In genomic region chr15:40046721-40047412, GRCh38 we compare ENCODE assay signal across 8 cellular contexts. TPM values are rescaled to one million over a fixed set of nuclear protein-coding genes. Genes with fewer than 3 reads are reported as not detected.
A peak's percentile ranks its signal among the peaks of the same experiment; 100 is the strongest.
DNase-seq lines count a peak whose midpoint lies in the region; TF ChIP-seq lines count a peak whose summit lies in the region.

No MANE protein-coding gene starts in this region.

- H3K27ac Mint-ChIP-seq in activated naive CD4-positive, alpha-beta T cell treated with anti-CD3 and anti-CD28 coated beads, Interleukin-2, amount 50 U/mL, for 24 hours, result peak overlapping the region; percentile 73

- TF ChIP-seq POLR2A in transverse colon (IDR thresholded peaks at IDR 0.05) (no peak), prostate gland (IDR thresholded peaks at IDR 0.05) (no peak)

- in situ Hi-C loops in transverse colon (cut with MboI; ENCODE audit: low pct_ligation_motif_present in 1 of 4, low pct_unique_long_range_greater_than_20kb in 1 of 4, low sequenced_read_pairs in 3 of 4), result loop anchor here (10.0 to 25.0 kb wide), 4 partner anchors 58 to 228 kb away; partner anchors contain the start of gene BMF (in 1 of the 4)

- H3K4me1 ChIP-seq in transverse colon, result peaks cover 35 to 61% (median 54%) of the 10 kb centered on the region in 4 donors
- peaks cover 6% of the 10 kb centered on the region for H3K4me1 ChIP-seq in prostate gland (replicated peaks)

- no peak for TF ChIP-seq EP300 in transverse colon (IDR thresholded peaks at IDR 0.05; ENCODE audit: low read depth)

- no peak for DNase-seq in activated naive CD4-positive, alpha-beta T cell (lab: John Stamatoyannopoulos, UW)
- peak; percentile 63 for DNase-seq in activated T-cell treated with anti-CD3 and anti-CD28 coated beads, Interleukin-2, amount 50 U/mL, for 48 hours
- peak; percentile 82 for DNase-seq in kidney epithelial cell (ENCODE audit: low read depth)
- DNase-seq in transverse colon, result no peak
- DNase-seq in prostate gland (ENCODE audit: low spot score), result no peak
- DNase-seq in stimulated activated CD4-positive, alpha-beta T cell treated with anti-CD3 and anti-CD28 coated beads, Interleukin-2, amount 100 ng/mL, for 24 hours, result no peak
- DNase-seq in GM10266 (ENCODE audit: extremely low spot score), result no peak

- H3K27me3 ChIP-seq in kidney epithelial cell (ENCODE audit: control insufficient read depth, insufficient read depth, low read length), result no peaks in the 10 kb centered on the region
- no peaks in the 10 kb centered on the region for H3K27me3 ChIP-seq in transverse colon
- no peaks in the 10 kb centered on the region for H3K27me3 ChIP-seq in prostate gland (replicated peaks; ENCODE audit: insufficient read depth)

- H3K4me3 Mint-ChIP-seq in activated naive CD4-positive, alpha-beta T cell treated with anti-CD3 and anti-CD28 coated beads, Interleukin-2, amount 50 U/mL, for 24 hours, result peak overlapping the region; percentile 52

- H3K4me3 ChIP-seq in kidney epithelial cell (ENCODE audit: low read depth, low read length) (no peak overlapping the region), transverse colon (no peak overlapping the region), prostate gland (no peak overlapping the region)

- intact Hi-C loops in transverse colon (cut with DNase I; ENCODE audit: low total_unique reads), result loop anchor here (5.0 kb wide), 1 partner anchor 60 kb away; the partner anchor contains the start of gene BMF
- intact Hi-C loops in prostate gland (cut with DNase I), result loop anchor here (5.0 to 10.0 kb wide), 3 partner anchors 60 to 378 kb away; partner anchors contain the start of gene BMF

- no peaks in the 10 kb centered on the region for H3K9me3 Mint-ChIP-seq in activated naive CD4-positive, alpha-beta T cell treated with anti-CD3 and anti-CD28 coated beads, Interleukin-2, amount 50 U/mL, for 24 hours

- 74 to 80% methylated on average over 2 to 5 of the region's 5 CpGs for WGBS in transverse colon (ENCODE audit: low coverage in 1 of 2), 2 donors
- 76% methylated on average over 5 of the region's 5 CpGs for WGBS in prostate gland

- peak overlapping the region; percentile 70 to 75 (median 72) for H3K27ac ChIP-seq in transverse colon
- no peak overlapping the region for H3K27ac ChIP-seq in prostate gland

- H3K9me3 ChIP-seq in transverse colon (no peaks in the 10 kb centered on the region), prostate gland (no peaks in the 10 kb centered on the region)

- no peaks in the 10 kb centered on the region for H3K36me3 ChIP-seq in kidney epithelial cell (ENCODE audit: control insufficient read depth, insufficient read depth, low read length)
- no peaks in the 10 kb centered on the region for H3K36me3 ChIP-seq in transverse colon
- H3K36me3 ChIP-seq in prostate gland, result no peaks in the 10 kb centered on the region

- TF ChIP-seq CTCF in kidney epithelial cell (IDR thresholded peaks at IDR 0.05; ENCODE audit: insufficient read depth, low read length, poor library complexity, severe bottlenecking) (no peak), transverse colon (IDR thresholded peaks at IDR 0.05) (no peak), prostate gland (IDR thresholded peaks at IDR 0.05) (no peak), GM10266 (IDR thresholded peaks at IDR 0.05; ENCODE audit: control insufficient read depth, insufficient read depth, low read depth, missing control alignments) (no peak)

- no peaks in the 10 kb centered on the region for H3K27me3 Mint-ChIP-seq in activated naive CD4-positive, alpha-beta T cell treated with anti-CD3 and anti-CD28 coated beads, Interleukin-2, amount 50 U/mL, for 24 hours

- H3K36me3 Mint-ChIP-seq in activated naive CD4-positive, alpha-beta T cell treated with anti-CD3 and anti-CD28 coated beads, Interleukin-2, amount 50 U/mL, for 24 hours, result peaks cover 6% of the 10 kb centered on the region

- H3K4me1 Mint-ChIP-seq in activated naive CD4-positive, alpha-beta T cell treated with anti-CD3 and anti-CD28 coated beads, Interleukin-2, amount 50 U/mL, for 24 hours, result peaks cover 58% of the 10 kb centered on the region

RNA-seq across cellular contexts. Expression of gene SRP14, which starts 7.9 kb away (rescaled TPM):
- total RNA-seq in kidney epithelial cell (260 and 309 TPM in 2 replicates), transverse colon (100 to 1,000 TPM; 216 to 511 (median 283) TPM), prostate gland (100 to 1,000 TPM; 366 to 428 TPM)

Comparison
In these comparisons a context has a peak if more than half of its experiments do, and no peak if none do; other contexts are left out.
1. DNase-seq: peak in activated T-cell treated with anti-CD3 and anti-CD28 coated beads, Interleukin-2, amount 50 U/mL, for 48 hours (2 of 2) and kidney epithelial cell (single experiment); none in activated naive CD4-positive, alpha-beta T cell (0 of 4), transverse colon (single experiment), prostate gland (single experiment), stimulated activated CD4-positive, alpha-beta T cell treated with anti-CD3 and anti-CD28 coated beads, Interleukin-2, amount 100 ng/mL, for 24 hours (0 of 2) and GM10266 (single experiment).
2. H3K27ac ChIP-seq: peak in transverse colon (4 of 4); none in prostate gland (0 of 2).